ENCODE assay signal across 17 cellular contexts in genomic region chr7:105792488-105793370, GRCh38.
DNase-seq lines count a peak whose midpoint lies in the region; ATAC-seq and TF ChIP-seq lines count a peak whose summit lies in the region.
"Had no signal": no experiment of that assay in that cellular context is flagged by ENCODE, and none has a peak within 500 bp of the region (broad histone marks: within the 10 kb centered on the region; RNA-seq: fewer than 3 reads in every experiment).

No MANE protein-coding gene starts in this region.

- H3K27me3 ChIP-seq in mammary epithelial cell (ENCODE audit: insufficient read depth, low read length) (no peaks in the 10 kb centered on the region), RWPE2 (ENCODE audit: insufficient read depth, poor library complexity, severe bottlenecking) (no peaks in the 10 kb centered on the region), tibial nerve (no peaks in the 10 kb centered on the region)
- H3K27me3 ChIP-seq: BE2C had no signal

- peak overlapping the region; percentile 61 for H2AFZ ChIP-seq in mammary epithelial cell (ENCODE audit: low read depth, low read length)
- H2AFZ ChIP-seq: GM23248 had no signal

- H3K4me3 Mint-ChIP-seq in MCF 10A (ENCODE audit: unreplicated experiment): no peak overlapping the region

- peak overlapping the region; percentile 9 for H3K4me2 ChIP-seq in mammary epithelial cell (ENCODE audit: insufficient read depth, low read depth, low read length)

- peaks cover 8% of the 10 kb centered on the region for H3K36me3 Mint-ChIP-seq in MCF 10A (ENCODE audit: insufficient read depth, unreplicated experiment)

- peak overlapping the region; percentile 28 for H3K27ac ChIP-seq in mammary epithelial cell (ENCODE audit: insufficient read depth, low read depth, low read length)
- H3K27ac ChIP-seq in RWPE2 (ENCODE audit: poor library complexity, severe bottlenecking): peak overlapping the region; percentile 47
- H3K27ac ChIP-seq in epithelial cell of prostate: peak overlapping the region; percentile 47
- peak overlapping the region; percentile 44 for H3K27ac ChIP-seq in urinary bladder (ENCODE audit: low read depth)
- no peak overlapping the region for H3K27ac ChIP-seq in tibial nerve
- H3K27ac ChIP-seq: GM23248 had no signal

- H3K79me2 ChIP-seq in mammary epithelial cell (ENCODE audit: insufficient read depth, low read length): no peaks in the 10 kb centered on the region

- in situ Hi-C loops in mammary epithelial cell (cut with MboI; ENCODE audit: low sequenced_read_pairs in 2 of 2): no loop called here

- H3K4me1 Mint-ChIP-seq in MCF 10A (ENCODE audit: insufficient read depth, unreplicated experiment): peaks cover 12% of the 10 kb centered on the region

- no peak for TF ChIP-seq EP300 in tibial nerve (IDR thresholded peaks at IDR 0.05)

- DNase-seq in mammary epithelial cell (no peak), MCF 10A (ENCODE audit: unreplicated experiment) (no peak), RWPE2 (ENCODE audit: low spot score) (no peak), epithelial cell of prostate (ENCODE audit: low read depth, low spot score) (no peak), dermis blood vessel endothelial cell (no peak), left cardiac atrium (no peak), tibial nerve (ENCODE audit: low spot score in 2 of 2) (no peak)
- DNase-seq: BE2C, DND-41, GM23248, KBM-7, NCI-H1694 treated with DMSO at 0.1 percent for 48 hours, NCI-H2227 treated with DMSO at 0.1 percent for 48 hours, NCI-H510A treated with DMSO at 0.1 percent for 48 hours, SIG-M5 had no signal

- peaks cover 41% of the 10 kb centered on the region for H3K4me1 ChIP-seq in mammary epithelial cell (ENCODE audit: insufficient read depth, low read length)
- H3K4me1 ChIP-seq in RWPE2 (ENCODE audit: insufficient read depth, poor library complexity, severe bottlenecking): peaks cover 41% of the 10 kb centered on the region
- H3K4me1 ChIP-seq in urinary bladder (ENCODE audit: insufficient read depth): no peaks in the 10 kb centered on the region
- peaks cover 0 to 16% (median 4%) of the 10 kb centered on the region in 4 donors for H3K4me1 ChIP-seq in tibial nerve

- 82% methylated on average over 8 of the region's 8 CpGs for WGBS in mammary epithelial cell (ENCODE audit: low coverage, missing lambda C conversion rate)
- 89% methylated on average over 8 of the region's 8 CpGs for WGBS in urinary bladder
- 91 to 93% methylated on average over 8 of the region's 8 CpGs for WGBS in tibial nerve, 2 donors

- CTCF ChIA-PET in mammary epithelial cell (lab: Charles Lee; ENCODE audit: low non-redundant PET): no interaction called here
- CTCF ChIA-PET in MCF 10A (lab: Yijun Ruan, JAX): interaction anchor here (0.6 to 0.7 kb wide), 2 partner anchors 29 to 62 kb away, joined by 3 read pairs; no protein-coding TSS in a partner anchor

- no peaks in the 10 kb centered on the region for H4K20me1 ChIP-seq in mammary epithelial cell (ENCODE audit: insufficient read depth, low read length)

- POLR2A ChIA-PET in MCF 10A (lab: Yijun Ruan, JAX): no interaction called here

- no peaks in the 10 kb centered on the region for H3K9me3 Mint-ChIP-seq in MCF 10A (ENCODE audit: unreplicated experiment)

- ATAC-seq in RWPE2 (ENCODE audit: low read depth) (no peak), left cardiac atrium (no peak)
- ATAC-seq: SK-N-SH treated with all-trans-retinoic acid at 6 μM for 48 hours had no signal

- no peak for TF ChIP-seq POLR2A in tibial nerve (IDR thresholded peaks at IDR 0.05)

- H3K9ac ChIP-seq in mammary epithelial cell (ENCODE audit: insufficient read depth, low read length): no peak overlapping the region
- H3K9ac ChIP-seq: GM23248 had no signal

- no peak overlapping the region for H3K27ac Mint-ChIP-seq in MCF 10A (ENCODE audit: low read depth, unreplicated experiment)

- intact Hi-C loops in mammary epithelial cell (cut with micrococcal nuclease): no loop called here
- intact Hi-C loops in MCF 10A (cut with micrococcal nuclease): no loop called here
- intact Hi-C loops in left cardiac atrium (cut with DNase I): no loop called here

- no peaks in the 10 kb centered on the region for H3K27me3 Mint-ChIP-seq in MCF 10A (ENCODE audit: insufficient read depth, unreplicated experiment)

- H3K4me3 ChIP-seq in mammary epithelial cell (replicated peaks in 1 of 3; ENCODE audit: insufficient read depth in 1 of 3, low read depth in 2 of 3, low read length in 3 of 3): no peak overlapping the region
- no peak overlapping the region for H3K4me3 ChIP-seq in RWPE2 (ENCODE audit: severe bottlenecking)
- no peak overlapping the region for H3K4me3 ChIP-seq in urinary bladder (ENCODE audit: low read depth, low read length)
- no peak overlapping the region for H3K4me3 ChIP-seq in tibial nerve
- H3K4me3 ChIP-seq: GM23248 had no signal

- BruUV-seq in mammary epithelial cell (replicated peaks; lab: Mats Ljungman, UMichigan): no TSS peak
- BruUV-seq in MCF 10A (replicated peaks; lab: Mats Ljungman, UMichigan): no TSS peak

- H3K36me3 ChIP-seq in mammary epithelial cell (ENCODE audit: insufficient read depth, low read length) (no peaks in the 10 kb centered on the region), RWPE2 (ENCODE audit: low read depth) (no peaks in the 10 kb centered on the region), urinary bladder (ENCODE audit: insufficient read depth) (no peaks in the 10 kb centered on the region), tibial nerve (peaks cover 0 to 16% (median 0%) of the 10 kb centered on the region in 3 donors)
- H3K36me3 ChIP-seq: BE2C had no signal

- TF ChIP-seq CTCF in mammary epithelial cell (conservative IDR thresholded peaks at IDR 0.05 in 1 of 2, IDR thresholded peaks at IDR 0.05 in 1 of 2; ENCODE audit: extremely low read depth in 1 of 2, insufficient read depth in 1 of 2, low read depth in 1 of 2, low read length in 2 of 2) (no peak), MCF 10A (IDR thresholded peaks at IDR 0.05; ENCODE audit: unreplicated experiment) (no peak), RWPE2 (IDR thresholded peaks at IDR 0.05; ENCODE audit: poor library complexity, severe bottlenecking) (no peak), tibial nerve (IDR thresholded peaks at IDR 0.05) (no peak)

- H3K9me3 ChIP-seq in mammary epithelial cell (replicated peaks; ENCODE audit: insufficient read depth, low read length): no peaks in the 10 kb centered on the region
- no peaks in the 10 kb centered on the region for H3K9me3 ChIP-seq in RWPE2 (ENCODE audit: severe bottlenecking)
- no peaks in the 10 kb centered on the region for H3K9me3 ChIP-seq in tibial nerve
- H3K9me3 ChIP-seq: BE2C had no signal

- dilution Hi-C loops in mammary epithelial cell (cut with HindIII; ENCODE audit: low sequenced_read_pairs): no loop called here

Comparison
In these comparisons a context has a peak if more than half of its experiments do, and no peak if none do; other contexts are left out.
1. H3K27ac ChIP-seq: peak in mammary epithelial cell (single experiment), RWPE2 (single experiment), epithelial cell of prostate (single experiment) and urinary bladder (single experiment); none in tibial nerve (0 of 4).